1 cellular context compared by ENCODE assay signal in genomic region chr16:35431829-35432663, GRCh38.
TF ChIP-seq lines count a peak whose summit lies in the region.

No MANE protein-coding gene starts in this region.

TF ChIP-seq in HepG2, 621 proteins besides CTCF, POLR2A, EP300 and RAD21 (continued from another document):
- TF ChIP-seq ZBTB2 (CRISPR knock-in tag; IDR thresholded peaks at IDR 0.05; ENCODE audit: low read depth) (no peak), ZNF598 (CRISPR knock-in tag; IDR thresholded peaks at IDR 0.05; ENCODE audit: borderline replicate concordance) (no peak), HIVEP1 (CRISPR knock-in tag; IDR thresholded peaks at IDR 0.05) (no peak)
